In genomic region chr14:22483863-22484593, GRCh38 we compare ENCODE assay signal across 11 cellular contexts.
DNase-seq lines count a peak whose midpoint lies in the region; ATAC-seq and TF ChIP-seq lines count a peak whose summit lies in the region.
"Had no signal": no experiment of that assay in that cellular context is flagged by ENCODE, and none has a peak within 500 bp of the region (broad histone marks: within the 10 kb centered on the region; RNA-seq: fewer than 3 reads in every experiment).

No MANE protein-coding gene starts in this region.

- H3K36me3 Mint-ChIP-seq in CD4-positive, alpha-beta T cell (ENCODE audit: low read depth), result peaks cover 49% of the 10 kb centered on the region
- H3K36me3 Mint-ChIP-seq in activated T-helper 2 cell treated with anti-CD3 and anti-CD28 coated beads, Interferon-gamma antibody, Interleukin-2, Interleukin-4, amounts not matched to agents 10 μg/mL and 5 μg/mL and 100 μg/mL, durations not matched to agents 14 hours and 24 hours and 36 hours (ENCODE audit: low read depth), result peaks cover 69% of the 10 kb centered on the region
- H3K36me3 Mint-ChIP-seq in mesothelial cell of epicardium, result no peaks in the 10 kb centered on the region

- ATAC-seq in CD4-positive, alpha-beta T cell (ENCODE audit: poor library complexity), result peak; percentile 58
- ATAC-seq in HG03378 (IDR thresholded peaks at IDR 0.05; ENCODE audit: unreplicated experiment), result no peak

- H3K4me2 ChIP-seq in GM23248 (ENCODE audit: unreplicated experiment), result peak overlapping the region; percentile 6

- no peak overlapping the region for H2AFZ ChIP-seq in GM23248

- H3K27me3 Mint-ChIP-seq in CD4-positive, alpha-beta T cell, result no peaks in the 10 kb centered on the region
- H3K27me3 Mint-ChIP-seq in activated T-helper 2 cell treated with anti-CD3 and anti-CD28 coated beads, Interferon-gamma antibody, Interleukin-2, Interleukin-4, amounts not matched to agents 10 μg/mL and 5 μg/mL and 100 μg/mL, durations not matched to agents 14 hours and 24 hours and 36 hours (ENCODE audit: low read depth), result no peaks in the 10 kb centered on the region
- peaks cover 71% of the 10 kb centered on the region for H3K27me3 Mint-ChIP-seq in mesothelial cell of epicardium (ENCODE audit: low read depth)
- H3K27me3 Mint-ChIP-seq: dendritic cell treated with granulocyte-macrophage colony-stimulating factor and Interleukin-4, amounts not matched to agents 40 ng/mL and 50 ng/mL, for 4 days had no signal

- peak overlapping the region; percentile 93 for H3K27ac Mint-ChIP-seq in CD4-positive, alpha-beta T cell
- H3K27ac Mint-ChIP-seq in activated T-helper 2 cell treated with anti-CD3 and anti-CD28 coated beads, Interferon-gamma antibody, Interleukin-2, Interleukin-4, amounts not matched to agents 10 μg/mL and 5 μg/mL and 100 μg/mL, durations not matched to agents 14 hours and 24 hours and 36 hours, result peak overlapping the region; percentile 80
- H3K27ac Mint-ChIP-seq in mesothelial cell of epicardium, result peak overlapping the region; percentile 0
- H3K27ac Mint-ChIP-seq: dendritic cell treated with granulocyte-macrophage colony-stimulating factor and Interleukin-4, amounts not matched to agents 40 ng/mL and 50 ng/mL, for 4 days had no signal

- peak overlapping the region; percentile 41 for H3K27ac ChIP-seq in CD4-positive, alpha-beta T cell (ENCODE audit: low read depth, low read length)
- H3K27ac ChIP-seq in GM23248, result no peak overlapping the region
- H3K27ac ChIP-seq: thoracic aorta had no signal

- CTCF ChIA-PET in CD4-positive, alpha-beta T cell (lab: Charles Lee), result no interaction called here

- POLR2A ChIA-PET in CD4-positive, alpha-beta T cell (lab: Charles Lee), result interaction anchor here (1.0 to 2.8 kb wide), 3 partner anchors 9 to 72 kb away, joined by 3 to 11 read pairs (median 4); no protein-coding TSS in a partner anchor

- peaks cover 15% of the 10 kb centered on the region for H3K4me1 Mint-ChIP-seq in CD4-positive, alpha-beta T cell (ENCODE audit: low read depth)
- peaks cover 8% of the 10 kb centered on the region for H3K4me1 Mint-ChIP-seq in activated T-helper 2 cell treated with anti-CD3 and anti-CD28 coated beads, Interferon-gamma antibody, Interleukin-2, Interleukin-4, amounts not matched to agents 10 μg/mL and 5 μg/mL and 100 μg/mL, durations not matched to agents 14 hours and 24 hours and 36 hours (ENCODE audit: low read depth)
- peaks cover 51% of the 10 kb centered on the region for H3K4me1 Mint-ChIP-seq in mesothelial cell of epicardium

- in situ Hi-C loops in GM23248 (cut with MboI), result no loop called here

- intact Hi-C loops in CD4-positive, alpha-beta T cell (cut with DNase I, micrococcal nuclease), result loop anchor here in 1 of 2 experiments (2.0 to 5.0 kb wide), 2 partner anchors 163 to 322 kb away; no protein-coding TSS in a partner anchor
- intact Hi-C loops in activated T-helper 2 cell treated with anti-CD3 and anti-CD28 coated beads, Interferon-gamma antibody, Interleukin-2, Interleukin-4, amounts not matched to agents 10 μg/mL and 5 μg/mL and 100 μg/mL, durations not matched to agents 14 hours and 24 hours and 36 hours (cut with micrococcal nuclease), result loop anchor here (10.0 kb wide), 1 partner anchor 169 kb away; no protein-coding TSS in a partner anchor

- no peak for DNase-seq in CD4-positive, alpha-beta T cell
- DNase-seq in GM23248 (peak; percentile 21), mesothelial cell of epicardium (ENCODE audit: low spot score in 2 of 2, unreplicated experiment in 2 of 2) (no peak), A172 (ENCODE audit: low spot score) (no peak), NCI-H1105 treated with DMSO at 0.1 percent for 48 hours (lab: John Stamatoyannopoulos, UW) (no peak), anterior cingulate cortex (lab: John Stamatoyannopoulos, UW) (no peak)
- DNase-seq in activated T-helper 2 cell treated with anti-CD3 and anti-CD28 coated beads, Interferon-gamma antibody, Interleukin-2, Interleukin-4, amounts not matched to agents 10 μg/mL and 5 μg/mL and 100 μg/mL, durations not matched to agents 14 hours and 24 hours and 36 hours (ENCODE audit: low spot score), result no peak
- DNase-seq: COR-L47 had no signal

- no peaks in the 10 kb centered on the region for H3K9me3 Mint-ChIP-seq in CD4-positive, alpha-beta T cell
- H3K9me3 Mint-ChIP-seq in activated T-helper 2 cell treated with anti-CD3 and anti-CD28 coated beads, Interferon-gamma antibody, Interleukin-2, Interleukin-4, amounts not matched to agents 10 μg/mL and 5 μg/mL and 100 μg/mL, durations not matched to agents 14 hours and 24 hours and 36 hours, result no peaks in the 10 kb centered on the region
- no peaks in the 10 kb centered on the region for H3K9me3 Mint-ChIP-seq in mesothelial cell of epicardium
- H3K9me3 Mint-ChIP-seq: dendritic cell treated with granulocyte-macrophage colony-stimulating factor and Interleukin-4, amounts not matched to agents 40 ng/mL and 50 ng/mL, for 4 days had no signal

- H3K4me1 ChIP-seq in GM23248 (ENCODE audit: insufficient read depth), result peaks cover 22% of the 10 kb centered on the region

- H3K27me3 ChIP-seq in CD4-positive, alpha-beta T cell (ENCODE audit: control insufficient read depth, insufficient read depth, low read length), result no peaks in the 10 kb centered on the region
- peaks cover 42% of the 10 kb centered on the region for H3K27me3 ChIP-seq in GM23248 (replicated peaks; ENCODE audit: insufficient read depth)

- no peaks in the 10 kb centered on the region for H3K9me2 ChIP-seq in GM23248 (ENCODE audit: insufficient read depth)

- H3K4me3 Mint-ChIP-seq in CD4-positive, alpha-beta T cell, result peak overlapping the region; percentile 88
- H3K4me3 Mint-ChIP-seq in activated T-helper 2 cell treated with anti-CD3 and anti-CD28 coated beads, Interferon-gamma antibody, Interleukin-2, Interleukin-4, amounts not matched to agents 10 μg/mL and 5 μg/mL and 100 μg/mL, durations not matched to agents 14 hours and 24 hours and 36 hours (ENCODE audit: low read depth), result peak overlapping the region; percentile 85
- H3K4me3 Mint-ChIP-seq in mesothelial cell of epicardium, result no peak overlapping the region
- H3K4me3 Mint-ChIP-seq: dendritic cell treated with granulocyte-macrophage colony-stimulating factor and Interleukin-4, amounts not matched to agents 40 ng/mL and 50 ng/mL, for 4 days had no signal

- no peak for TF ChIP-seq CTCF in CD4-positive, alpha-beta T cell (IDR thresholded peaks at IDR 0.05)
- no peak for TF ChIP-seq CTCF in mesothelial cell of epicardium (IDR thresholded peaks at IDR 0.05; ENCODE audit: unreplicated experiment)

- no peak overlapping the region for H3K9ac ChIP-seq in GM23248

- H4K20me1 ChIP-seq in GM23248 (ENCODE audit: insufficient read depth), result no peaks in the 10 kb centered on the region

- no peaks in the 10 kb centered on the region for H3K9me3 ChIP-seq in CD4-positive, alpha-beta T cell (ENCODE audit: control insufficient read depth, low read length)
- H3K9me3 ChIP-seq in GM23248 (ENCODE audit: low read depth), result no peaks in the 10 kb centered on the region
- H3K9me3 ChIP-seq: thoracic aorta had no signal

- H3K4me3 ChIP-seq in GM23248, result no peak overlapping the region
- H3K4me3 ChIP-seq: thoracic aorta had no signal

- WGBS in GM23248 (ENCODE audit: low coverage in 1 of 2, low lambda C conversion rate in 2 of 2, missing lambda C conversion rate in 2 of 2), 2 experiments, result 60 to 69% methylated on average over 10 of the region's 10 CpGs

- H3K36me3 ChIP-seq in GM23248 (ENCODE audit: low read depth), result no peaks in the 10 kb centered on the region
- H3K36me3 ChIP-seq: thoracic aorta had no signal

- H3K79me2 ChIP-seq in GM23248 (ENCODE audit: insufficient read depth), result no peaks in the 10 kb centered on the region

- H3F3A ChIP-seq in GM23248 (ENCODE audit: insufficient read depth), result no peaks in the 10 kb centered on the region

Comparison
In these comparisons a context has a peak if more than half of its experiments do, and no peak if none do; other contexts are left out.
1. H3K27ac Mint-ChIP-seq: peak in every context shown above with its lines; median percentile 93 in CD4-positive, alpha-beta T cell; 80 in activated T-helper 2 cell treated with anti-CD3 and anti-CD28 coated beads, Interferon-gamma antibody, Interleukin-2, Interleukin-4, amounts not matched to agents 10 μg/mL and 5 μg/mL and 100 μg/mL, durations not matched to agents 14 hours and 24 hours and 36 hours; 0 in mesothelial cell of epicardium.